7 cellular contexts compared by ENCODE assay signal in the genomic region with DNA sequence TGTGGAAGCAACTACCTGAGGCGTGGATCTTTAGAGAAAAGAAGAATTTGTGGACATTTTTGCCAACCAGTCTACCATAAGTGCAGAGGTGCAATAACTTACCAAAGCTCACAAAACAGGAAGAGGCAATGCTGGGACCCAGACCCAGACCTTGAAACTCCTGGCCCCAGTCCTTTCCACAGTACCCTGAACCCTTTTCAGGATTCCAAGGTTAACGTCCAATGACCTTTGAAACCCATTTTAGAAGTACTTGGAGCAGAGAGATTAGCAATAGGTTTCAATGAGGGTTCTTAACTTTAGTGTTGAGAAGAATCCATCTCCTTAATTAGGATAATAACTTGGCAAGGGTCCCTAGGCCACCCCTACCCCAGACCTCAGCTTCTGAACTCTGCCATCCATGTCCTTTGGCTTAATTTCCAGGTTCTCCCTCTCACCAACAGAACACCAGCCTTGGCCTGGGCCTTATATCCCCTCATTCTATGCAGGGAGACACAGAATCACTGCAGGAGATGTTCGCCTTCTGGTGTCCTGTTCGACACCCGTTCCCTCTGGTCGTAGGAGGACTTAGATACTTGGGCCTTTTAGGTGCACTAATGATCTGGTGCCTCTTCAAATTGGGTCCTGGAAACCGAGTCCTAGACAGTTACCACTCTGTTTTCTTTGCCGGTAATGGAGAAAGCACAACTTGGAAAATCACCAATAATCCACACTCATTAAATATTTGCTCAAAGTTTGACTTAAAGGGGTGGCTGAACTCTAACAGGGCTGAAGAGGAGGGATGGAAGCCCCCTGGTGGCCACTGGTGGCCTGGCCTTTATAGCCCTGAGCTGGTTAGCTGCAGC. TPM values are rescaled to one million over a fixed set of nuclear protein-coding genes. Genes with fewer than 3 reads are reported as not detected.
DNase-seq lines count a peak whose midpoint lies in the region; FAIRE-seq and TF ChIP-seq lines count a peak whose summit lies in the region.

No MANE protein-coding gene starts in this region.

- no peak for TF ChIP-seq POLR2A in H54 (IDR thresholded peaks at IDR 0.05; ENCODE audit: low read depth, low read length)
- TF ChIP-seq POLR2A in NB4 (IDR thresholded peaks at IDR 0.05; ENCODE audit: extremely low read depth, insufficient read length), result no peak

- H3K9ac ChIP-seq in colonic mucosa (ENCODE audit: low read depth in 2 of 2, low read length in 2 of 2), result no peak overlapping the region

- no peaks in the 10 kb centered on the region for H3K36me3 ChIP-seq in colonic mucosa

- H3K4me3 ChIP-seq in NB4 (ENCODE audit: low read depth, low read length) (no peak overlapping the region), colonic mucosa (no peak overlapping the region)

- no peak overlapping the region for H3K27ac ChIP-seq in colonic mucosa

- no peaks in the 10 kb centered on the region for H3K27me3 ChIP-seq in colonic mucosa

- no peaks in the 10 kb centered on the region for H3K4me1 ChIP-seq in colonic mucosa

- TF ChIP-seq CTCF in GM10266 (IDR thresholded peaks at IDR 0.05; ENCODE audit: control insufficient read depth, insufficient read depth, low read depth, missing control alignments) (peak; percentile 55), NB4 (IDR thresholded peaks at IDR 0.05; ENCODE audit: low read depth, low read length) (peak; percentile 92), colonic mucosa (IDR thresholded peaks at IDR 0.05) (peak; percentile 62)

- intact Hi-C loops in colonic mucosa (cut with DNase I), result no loop called here

- no peaks in the 10 kb centered on the region for H3K9me3 ChIP-seq in colonic mucosa

- DNase-seq in GM10266 (ENCODE audit: extremely low spot score) (peak; percentile 53), H54 (ENCODE audit: insufficient read length, low spot score) (peak; percentile 40), NB4 (ENCODE audit: low read depth) (peak; percentile 56), colonic mucosa (peak; percentile 36), medulla oblongata (ENCODE audit: extremely low spot score) (peak; percentile 60)
- peak; percentile 58 for DNase-seq in activated CD4-positive, CD25-positive, alpha-beta regulatory T cell treated with anti-CD3 and anti-CD28 coated beads, Interleukin-2, amount 50 U/mL, for 72 hours
- DNase-seq in stimulated activated CD8-positive, alpha-beta memory T cell treated with anti-CD3 and anti-CD28 coated beads, Interleukin-7, amount 100 ng/mL, for 1 hour (ENCODE audit: low read depth in 2 of 2), result peak; percentile 8 to 54

- no peak for FAIRE-seq in H54 (lab: Jason Lieb, UNC)

RNA-seq across cellular contexts. Expression of gene ISM1, which starts 40.6 kb away (rescaled TPM):
- total RNA-seq in colonic mucosa, result under 1 TPM in 1 of 2 donors, not detected in 1; 0.42 TPM
